In the genomic region with DNA sequence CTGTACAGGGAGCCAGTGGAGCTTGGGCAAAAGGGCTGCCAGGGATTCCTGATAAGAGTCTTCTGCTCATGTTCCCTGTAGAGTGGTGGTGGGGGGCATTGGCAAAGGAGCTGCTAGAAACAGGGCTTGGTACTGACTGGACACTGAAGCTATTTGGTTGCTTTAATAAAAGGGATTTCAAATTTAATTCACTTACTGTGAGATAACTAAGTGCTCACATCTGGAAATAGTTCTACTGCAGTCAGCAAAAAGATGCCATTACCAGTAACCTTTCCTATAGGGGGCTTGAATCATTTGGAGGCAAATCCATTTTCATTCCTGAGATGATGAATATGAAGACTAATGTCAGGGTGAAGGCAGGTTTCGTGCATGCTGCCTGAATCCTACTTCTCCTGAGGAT, we compare ENCODE assay signal across 3 cellular contexts.
A peak's percentile ranks its signal among the peaks of the same experiment; 100 is the strongest.
TF ChIP-seq lines count a peak whose summit lies in the region.

No MANE protein-coding gene starts in this region.

TF ChIP-seq in HepG2, 621 proteins besides CTCF, POLR2A, EP300 and RAD21:
- no peak for TF ChIP-seq REXO4 (CRISPR knock-in tag; IDR thresholded peaks at IDR 0.05; ENCODE audit: borderline replicate concordance)
- TF ChIP-seq USF2 (IDR thresholded peaks at IDR 0.05; ENCODE audit: low read depth, low read length), result no peak
- no peak for TF ChIP-seq USF2 (CRISPR knock-in tag; IDR thresholded peaks at IDR 0.05; ENCODE audit: borderline replicate concordance)
- TF ChIP-seq MAFK (conservative IDR thresholded peaks at IDR 0.05 in 1 of 2, IDR thresholded peaks at IDR 0.05 in 1 of 2; ENCODE audit: low read length in 2 of 2), result peak; percentile 36 to 37; a peak in 1 of 4 replicates
- TF ChIP-seq ZKSCAN5 (CRISPR knock-in tag; IDR thresholded peaks at IDR 0.05), result no peak
- TF ChIP-seq ZNF326 (CRISPR knock-in tag; IDR thresholded peaks at IDR 0.05; ENCODE audit: borderline replicate concordance), result no peak
- TF ChIP-seq MAFF (IDR thresholded peaks at IDR 0.05; ENCODE audit: low read depth, low read length), result peak; percentile 42; the same call in 1 of the 2 replicates
- no peak for TF ChIP-seq KMT2A (CRISPR knock-in tag; IDR thresholded peaks at IDR 0.05)
- TF ChIP-seq MTF1 (CRISPR knock-in tag; IDR thresholded peaks at IDR 0.05), result no peak
- TF ChIP-seq IRX3 (CRISPR knock-in tag; IDR thresholded peaks at IDR 0.05; ENCODE audit: borderline replicate concordance, low read depth), result no peak
- TF ChIP-seq ZNF101 (CRISPR knock-in tag; IDR thresholded peaks at IDR 0.05; ENCODE audit: borderline replicate concordance, low read depth), result no peak
- TF ChIP-seq, protein P1, sequence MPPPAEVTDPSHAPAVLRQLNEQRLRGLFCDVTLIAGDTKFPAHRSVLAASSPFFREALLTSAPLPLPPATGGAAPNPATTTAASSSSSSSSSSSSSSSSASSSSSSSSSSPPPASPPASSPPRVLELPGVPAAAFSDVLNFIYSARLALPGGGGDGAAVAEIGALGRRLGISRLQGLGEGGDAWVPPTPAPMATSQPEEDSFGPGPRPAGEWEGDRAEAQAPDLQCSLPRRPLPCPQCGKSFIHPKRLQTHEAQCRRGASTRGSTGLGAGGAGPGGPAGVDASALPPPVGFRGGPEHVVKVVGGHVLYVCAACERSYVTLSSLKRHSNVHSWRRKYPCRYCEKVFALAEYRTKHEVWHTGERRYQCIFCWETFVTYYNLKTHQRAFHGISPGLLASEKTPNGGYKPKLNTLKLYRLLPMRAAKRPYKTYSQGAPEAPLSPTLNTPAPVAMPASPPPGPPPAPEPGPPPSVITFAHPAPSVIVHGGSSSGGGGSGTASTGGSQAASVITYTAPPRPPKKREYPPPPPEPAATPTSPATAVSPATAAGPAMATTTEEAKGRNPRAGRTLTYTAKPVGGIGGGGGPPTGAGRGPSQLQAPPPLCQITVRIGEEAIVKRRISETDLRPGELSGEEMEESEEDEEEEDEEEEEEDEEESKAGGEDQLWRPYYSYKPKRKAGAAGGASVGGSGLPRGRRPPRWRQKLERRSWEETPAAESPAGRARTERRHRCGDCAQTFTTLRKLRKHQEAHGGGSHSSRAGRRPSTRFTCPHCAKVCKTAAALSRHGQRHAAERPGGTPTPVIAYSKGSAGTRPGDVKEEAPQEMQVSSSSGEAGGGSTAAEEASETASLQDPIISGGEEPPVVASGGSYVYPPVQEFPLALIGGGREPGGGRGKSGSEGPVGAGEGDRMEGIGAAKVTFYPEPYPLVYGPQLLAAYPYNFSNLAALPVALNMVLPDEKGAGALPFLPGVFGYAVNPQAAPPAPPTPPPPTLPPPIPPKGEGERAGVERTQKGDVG (CRISPR knock-in tag; IDR thresholded peaks at IDR 0.05; ENCODE audit: borderline replicate concordance), result no peak
TF ChIP-seq in HepG2: peak in this region for 2.

TF ChIP-seq in SK-N-SH, 30 proteins besides CTCF, POLR2A, EP300 and RAD21:
- peak; percentile 83 for TF ChIP-seq RCOR1 (IDR thresholded peaks at IDR 0.05; ENCODE audit: low read length)
- TF ChIP-seq NRF1 (IDR thresholded peaks at IDR 0.05; ENCODE audit: low read depth, low read length), result no peak

TF ChIP-seq in SK-N-SH treated with all-trans-retinoic acid at 6 μM for 48 hours, 23 proteins besides CTCF, POLR2A, EP300 and RAD21:
- TF ChIP-seq ZFP30 (CRISPR knock-in tag; IDR thresholded peaks at IDR 0.05) (no peak), ZC3H10 (CRISPR knock-in tag; IDR thresholded peaks at IDR 0.05) (no peak), ZNF8 (CRISPR knock-in tag; IDR thresholded peaks at IDR 0.05) (no peak), SNAI2 (CRISPR knock-in tag; IDR thresholded peaks at IDR 0.05) (no peak), TCF4 (CRISPR knock-in tag; IDR thresholded peaks at IDR 0.05; ENCODE audit: borderline replicate concordance) (peak; percentile 81)
- TF ChIP-seq, protein P2, sequence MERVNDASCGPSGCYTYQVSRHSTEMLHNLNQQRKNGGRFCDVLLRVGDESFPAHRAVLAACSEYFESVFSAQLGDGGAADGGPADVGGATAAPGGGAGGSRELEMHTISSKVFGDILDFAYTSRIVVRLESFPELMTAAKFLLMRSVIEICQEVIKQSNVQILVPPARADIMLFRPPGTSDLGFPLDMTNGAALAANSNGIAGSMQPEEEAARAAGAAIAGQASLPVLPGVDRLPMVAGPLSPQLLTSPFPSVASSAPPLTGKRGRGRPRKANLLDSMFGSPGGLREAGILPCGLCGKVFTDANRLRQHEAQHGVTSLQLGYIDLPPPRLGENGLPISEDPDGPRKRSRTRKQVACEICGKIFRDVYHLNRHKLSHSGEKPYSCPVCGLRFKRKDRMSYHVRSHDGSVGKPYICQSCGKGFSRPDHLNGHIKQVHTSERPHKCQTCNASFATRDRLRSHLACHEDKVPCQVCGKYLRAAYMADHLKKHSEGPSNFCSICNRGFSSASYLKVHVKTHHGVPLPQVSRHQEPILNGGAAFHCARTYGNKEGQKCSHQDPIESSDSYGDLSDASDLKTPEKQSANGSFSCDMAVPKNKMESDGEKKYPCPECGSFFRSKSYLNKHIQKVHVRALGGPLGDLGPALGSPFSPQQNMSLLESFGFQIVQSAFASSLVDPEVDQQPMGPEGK (CRISPR knock-in tag; IDR thresholded peaks at IDR 0.05; ENCODE audit: borderline replicate concordance), result no peak
